ENCODE assay signal across 8 cellular contexts in genomic region chr4:100095729-100096595, GRCh38.
DNase-seq lines count a peak whose midpoint lies in the region; ATAC-seq and TF ChIP-seq lines count a peak whose summit lies in the region.

No MANE protein-coding gene starts in this region.

- H3K27me3 ChIP-seq in A673 (replicated peaks; ENCODE audit: insufficient read depth, low read depth, low read length, poor library complexity): no peaks in the 10 kb centered on the region

- CTCF ChIA-PET in A673 (lab: Charles Lee): no interaction called here

- peaks cover 27% of the 10 kb centered on the region for H3K4me1 ChIP-seq in A673 (ENCODE audit: insufficient read depth, low read length, poor library complexity, severe bottlenecking)

- H3K9me3 ChIP-seq in A673 (ENCODE audit: low read depth, low read length, poor library complexity, severe bottlenecking): no peaks in the 10 kb centered on the region

- peak; percentile 86 for TF ChIP-seq CTCF in A673 (conservative IDR thresholded peaks at IDR 0.05; ENCODE audit: low read depth, low read length)
- TF ChIP-seq CTCF in WI38 (IDR thresholded peaks at IDR 0.05; ENCODE audit: low read depth, low read length): peak; percentile 80
- TF ChIP-seq CTCF in cardiac fibroblast (IDR thresholded peaks at IDR 0.05; ENCODE audit: low read depth, low read length): peak; percentile 83

- intact Hi-C loops in A673 (cut with micrococcal nuclease; ENCODE audit: unreplicated experiment): loop anchor here (10.0 kb wide), 1 partner anchor 319 kb away; no protein-coding TSS in a partner anchor

- BruUV-seq in A673 (replicated peaks; lab: Mats Ljungman, UMichigan): no TSS peak

- DNase-seq in A673 (ENCODE audit: low spot score) (peak; percentile 81), NCI-H2081 (lab: John Stamatoyannopoulos, UW) (peak; percentile 46 to 64), cardiac fibroblast (ENCODE audit: low read depth in 2 of 2) (peak; percentile 82 to 87), left kidney (ENCODE audit: low read depth, low spot score) (peak; percentile 80)
- DNase-seq in stimulated activated CD4-positive, alpha-beta T cell treated with anti-CD3 and anti-CD28 coated beads, Interleukin-4, amount 100 ng/mL, for 48 hours (ENCODE audit: low read depth in 2 of 2): peak; percentile 41 to 52

- H3K36me3 ChIP-seq in A673 (ENCODE audit: insufficient read depth, low read length, poor library complexity, severe bottlenecking): no peaks in the 10 kb centered on the region

- H3K27ac ChIP-seq in A673 (ENCODE audit: low read depth, low read length, poor library complexity, severe bottlenecking): no peak overlapping the region

- H3K4me3 ChIP-seq in A673 (ENCODE audit: low read depth, low read length, poor library complexity, severe bottlenecking) (no peak overlapping the region), WI38 (ENCODE audit: low read depth, low read length) (no peak overlapping the region), cardiac fibroblast (replicated peaks in 1 of 2; ENCODE audit: low read depth in 2 of 2, low read length in 2 of 2) (no peak overlapping the region)

- POLR2A ChIA-PET in A673 (lab: Charles Lee; ENCODE audit: low non-redundant PET): interaction anchor here (0.6 kb wide), 1 partner anchor 145 kb away, joined by 3 read pairs; no protein-coding TSS in a partner anchor

- ATAC-seq in GM18499 (IDR thresholded peaks at IDR 0.05; ENCODE audit: insufficient read depth, unreplicated experiment): peak; percentile 80
- peak; percentile 91 for ATAC-seq in HG02884 (IDR thresholded peaks at IDR 0.05; ENCODE audit: unreplicated experiment)
